Comparison of ENCODE assay signal across 18 cellular contexts in the genomic region with DNA sequence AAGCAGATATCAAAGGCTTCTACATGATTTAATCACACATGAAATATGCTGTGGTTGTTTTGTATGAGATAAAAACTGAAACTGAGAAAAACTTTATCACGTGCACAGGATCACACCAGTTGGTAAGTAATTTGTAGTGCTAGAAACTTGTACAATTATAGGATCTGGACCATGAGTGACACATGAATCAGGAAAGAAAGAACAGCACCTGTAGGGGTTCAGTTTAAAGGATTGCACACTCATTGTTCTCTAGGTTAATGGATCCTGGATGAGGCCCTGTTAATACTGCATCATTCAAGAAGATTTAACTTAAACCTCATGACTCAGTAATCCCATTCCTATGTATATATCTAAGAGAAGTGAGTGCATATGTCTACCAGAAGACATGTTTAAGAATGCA.
DNase-seq lines count a peak whose midpoint lies in the region; ATAC-seq and TF ChIP-seq lines count a peak whose summit lies in the region.
"Had no signal": no experiment of that assay in that cellular context is flagged by ENCODE, and none has a peak within 500 bp of the region (broad histone marks: within the 10 kb centered on the region; RNA-seq: fewer than 3 reads in every experiment).

No MANE protein-coding gene starts in this region.

- ATAC-seq in natural killer cell (no peak), HG02678 (IDR thresholded peaks at IDR 0.05; ENCODE audit: unreplicated experiment) (peak; percentile 33)
- ATAC-seq in natural killer cell treated with Interleukin-12 subunit alpha and Interleukin-12 subunit beta and Interleukin-15 and Interleukin-18, amount 100 ng/mL, for 72 hours: no peak
- ATAC-seq in stimulated activated naive CD8-positive, alpha-beta T cell treated with anti-CD3 and anti-CD28 coated beads, Interleukin-15, amount 100 ng/mL, for 72 hours: peak; percentile 49
- ATAC-seq: sciatic nerve had no signal

- TF ChIP-seq POLR2A in Peyer's patch (IDR thresholded peaks at IDR 0.05): no peak

- H3K27me3 ChIP-seq in Peyer's patch: no peaks in the 10 kb centered on the region
- H3K27me3 ChIP-seq: testis had no signal

- no peak for TF ChIP-seq CTCF in natural killer cell (IDR thresholded peaks at IDR 0.05)
- no peak for TF ChIP-seq CTCF in Peyer's patch (IDR thresholded peaks at IDR 0.05)

- H3K4me1 ChIP-seq in Peyer's patch: no peaks in the 10 kb centered on the region
- H3K4me1 ChIP-seq: testis had no signal

- no peaks in the 10 kb centered on the region for H3K9me3 Mint-ChIP-seq in natural killer cell
- H3K9me3 Mint-ChIP-seq in natural killer cell treated with Interleukin-12 subunit alpha and Interleukin-12 subunit beta and Interleukin-15 and Interleukin-18, amount 100 ng/mL, for 72 hours: no peaks in the 10 kb centered on the region
- H3K9me3 Mint-ChIP-seq in T-helper 1 cell treated with Interleukin-12 subunit alpha and Interleukin-12 subunit beta and Interleukin-4 antibody, amounts not matched to agents 30 μg/mL and 1 μg/mL, for 36 hours: no peaks in the 10 kb centered on the region
- no peaks in the 10 kb centered on the region for H3K9me3 Mint-ChIP-seq in stimulated activated naive CD8-positive, alpha-beta T cell treated with anti-CD3 and anti-CD28 coated beads, Interleukin-15, amount 100 ng/mL, for 72 hours

- no peaks in the 10 kb centered on the region for H3K9me3 ChIP-seq in Peyer's patch
- H3K9me3 ChIP-seq: testis had no signal

- H3K4me1 Mint-ChIP-seq in natural killer cell: peaks cover 33 to 41% of the 10 kb centered on the region in 2 donors
- peaks cover 23 to 25% of the 10 kb centered on the region in 2 donors for H3K4me1 Mint-ChIP-seq in natural killer cell treated with Interleukin-12 subunit alpha and Interleukin-12 subunit beta and Interleukin-15 and Interleukin-18, amount 100 ng/mL, for 72 hours (ENCODE audit: low read depth in 2 of 2)
- H3K4me1 Mint-ChIP-seq in T-helper 1 cell treated with Interleukin-12 subunit alpha and Interleukin-12 subunit beta and Interleukin-4 antibody, amounts not matched to agents 30 μg/mL and 1 μg/mL, for 36 hours (ENCODE audit: low read depth): peaks cover 34% of the 10 kb centered on the region
- H3K4me1 Mint-ChIP-seq in stimulated activated naive CD8-positive, alpha-beta T cell treated with anti-CD3 and anti-CD28 coated beads, Interleukin-15, amount 100 ng/mL, for 72 hours: peaks cover 23% of the 10 kb centered on the region

- intact Hi-C loops in natural killer cell (cut with micrococcal nuclease): no loop called here

- H3K4me3 ChIP-seq in Peyer's patch: no peak overlapping the region
- H3K4me3 ChIP-seq: SK-N-MC, testis had no signal

- H3K27me3 Mint-ChIP-seq in natural killer cell (ENCODE audit: low read depth in 2 of 2): no peaks in the 10 kb centered on the region
- H3K27me3 Mint-ChIP-seq in natural killer cell treated with Interleukin-12 subunit alpha and Interleukin-12 subunit beta and Interleukin-15 and Interleukin-18, amount 100 ng/mL, for 72 hours: no peaks in the 10 kb centered on the region
- H3K27me3 Mint-ChIP-seq in T-helper 1 cell treated with Interleukin-12 subunit alpha and Interleukin-12 subunit beta and Interleukin-4 antibody, amounts not matched to agents 30 μg/mL and 1 μg/mL, for 36 hours (ENCODE audit: low read depth): no peaks in the 10 kb centered on the region
- no peaks in the 10 kb centered on the region for H3K27me3 Mint-ChIP-seq in stimulated activated naive CD8-positive, alpha-beta T cell treated with anti-CD3 and anti-CD28 coated beads, Interleukin-15, amount 100 ng/mL, for 72 hours

- no peak overlapping the region for H3K4me3 Mint-ChIP-seq in natural killer cell
- no peak overlapping the region for H3K4me3 Mint-ChIP-seq in natural killer cell treated with Interleukin-12 subunit alpha and Interleukin-12 subunit beta and Interleukin-15 and Interleukin-18, amount 100 ng/mL, for 72 hours
- no peak overlapping the region for H3K4me3 Mint-ChIP-seq in T-helper 1 cell treated with Interleukin-12 subunit alpha and Interleukin-12 subunit beta and Interleukin-4 antibody, amounts not matched to agents 30 μg/mL and 1 μg/mL, for 36 hours
- H3K4me3 Mint-ChIP-seq in stimulated activated naive CD8-positive, alpha-beta T cell treated with anti-CD3 and anti-CD28 coated beads, Interleukin-15, amount 100 ng/mL, for 72 hours: no peak overlapping the region

- H3K36me3 ChIP-seq in Peyer's patch: peaks cover 0 to 58% (median 0%) of the 10 kb centered on the region in 3 donors

- no peak for DNase-seq in natural killer cell
- DNase-seq in natural killer cell treated with Interleukin-12 subunit alpha and Interleukin-12 subunit beta and Interleukin-15 and Interleukin-18, amount 100 ng/mL, for 72 hours (ENCODE audit: low spot score): no peak
- no peak for DNase-seq in stimulated activated naive CD8-positive, alpha-beta T cell treated with anti-CD3 and anti-CD28 coated beads, Interleukin-15, amount 100 ng/mL, for 72 hours
- no peak for DNase-seq in activated gamma-delta T cell (lab: John Stamatoyannopoulos, UW)
- DNase-seq in Peyer's patch: no peak
- no peak for DNase-seq in DMS53 treated with DMSO at 0.1 percent for 48 hours (lab: John Stamatoyannopoulos, UW; ENCODE audit: unreplicated experiment)
- DNase-seq: activated CD4-positive, alpha-beta T cell treated with anti-CD3 and anti-CD28 coated beads, Interleukin-2, amount 50 U/mL, for 1 hour; GDM1; GOT3; hypothalamus; midbrain; NCI-H1105 treated with DMSO at 0.1 percent for 48 hours; NCI-H226; testis had no signal

- H3K27ac ChIP-seq in Peyer's patch: no peak overlapping the region
- H3K27ac ChIP-seq: SK-N-MC, testis had no signal

- peak overlapping the region; percentile 51 to 64 for H3K27ac Mint-ChIP-seq in natural killer cell
- peak overlapping the region in 1 of 2 donors; percentile 72 for H3K27ac Mint-ChIP-seq in natural killer cell treated with Interleukin-12 subunit alpha and Interleukin-12 subunit beta and Interleukin-15 and Interleukin-18, amount 100 ng/mL, for 72 hours
- H3K27ac Mint-ChIP-seq in T-helper 1 cell treated with Interleukin-12 subunit alpha and Interleukin-12 subunit beta and Interleukin-4 antibody, amounts not matched to agents 30 μg/mL and 1 μg/mL, for 36 hours: peak overlapping the region; percentile 49
- H3K27ac Mint-ChIP-seq in stimulated activated naive CD8-positive, alpha-beta T cell treated with anti-CD3 and anti-CD28 coated beads, Interleukin-15, amount 100 ng/mL, for 72 hours: no peak overlapping the region

- peaks cover 26% of the 10 kb centered on the region for H3K36me3 Mint-ChIP-seq in natural killer cell
- peaks cover 20% of the 10 kb centered on the region for H3K36me3 Mint-ChIP-seq in natural killer cell treated with Interleukin-12 subunit alpha and Interleukin-12 subunit beta and Interleukin-15 and Interleukin-18, amount 100 ng/mL, for 72 hours
- H3K36me3 Mint-ChIP-seq in T-helper 1 cell treated with Interleukin-12 subunit alpha and Interleukin-12 subunit beta and Interleukin-4 antibody, amounts not matched to agents 30 μg/mL and 1 μg/mL, for 36 hours (ENCODE audit: low read depth): peaks cover 45% of the 10 kb centered on the region

Comparison
In these comparisons a context has a peak if more than half of its experiments do, and no peak if none do; other contexts are left out.
1. ATAC-seq: peak in HG02678 (single experiment) and stimulated activated naive CD8-positive, alpha-beta T cell treated with anti-CD3 and anti-CD28 coated beads, Interleukin-15, amount 100 ng/mL, for 72 hours (single experiment); none in natural killer cell (0 of 3) and natural killer cell treated with Interleukin-12 subunit alpha and Interleukin-12 subunit beta and Interleukin-15 and Interleukin-18, amount 100 ng/mL, for 72 hours (0 of 2).
2. H3K27ac Mint-ChIP-seq: peak in natural killer cell (2 of 2) and T-helper 1 cell treated with Interleukin-12 subunit alpha and Interleukin-12 subunit beta and Interleukin-4 antibody, amounts not matched to agents 30 μg/mL and 1 μg/mL, for 36 hours (single experiment); none in stimulated activated naive CD8-positive, alpha-beta T cell treated with anti-CD3 and anti-CD28 coated beads, Interleukin-15, amount 100 ng/mL, for 72 hours (0 of 2).